ENCODE assay signal across 10 cellular contexts in the genomic region with DNA sequence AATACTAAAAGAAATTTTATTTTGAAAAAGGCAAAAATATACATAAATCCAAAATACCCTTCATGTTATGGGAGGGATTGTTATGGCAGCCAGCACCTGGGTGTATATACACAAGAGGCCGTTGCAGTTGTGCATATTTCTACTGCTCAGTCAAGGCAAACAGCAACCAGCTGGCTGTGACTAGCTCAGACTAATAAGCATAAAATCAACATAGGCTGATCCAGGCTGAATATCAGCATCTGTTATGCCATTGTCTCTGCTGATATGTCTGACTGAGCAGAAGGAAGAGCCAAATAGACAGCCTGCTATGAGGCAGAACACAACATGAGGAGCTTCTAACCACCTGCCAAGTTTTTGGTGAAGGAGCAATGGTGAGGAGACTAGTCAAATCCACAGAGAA.
DNase-seq lines count a peak whose midpoint lies in the region; ATAC-seq, FAIRE-seq and TF ChIP-seq lines count a peak whose summit lies in the region.
"Had no signal": no experiment of that assay in that cellular context is flagged by ENCODE, and none has a peak within 500 bp of the region (broad histone marks: within the 10 kb centered on the region; RNA-seq: fewer than 3 reads in every experiment).

No MANE protein-coding gene starts in this region.

- H3K27me3 Mint-ChIP-seq in H9 (ENCODE audit: low read depth), result no peaks in the 10 kb centered on the region

- ATAC-seq in pancreas (peak in 3 of 4 donors; percentile 58 to 88 (median 70)), HG02840 (IDR thresholded peaks at IDR 0.05; ENCODE audit: low FRiP score, unreplicated experiment) (no peak), GM21576 (IDR thresholded peaks at IDR 0.05; ENCODE audit: unreplicated experiment) (no peak)

- no peaks in the 10 kb centered on the region for H3K23me2 ChIP-seq in H9 (ENCODE audit: insufficient read length, low read depth, low read length, poor library complexity, severe bottlenecking)

- H3K9ac ChIP-seq in H9 (ENCODE audit: extremely low read depth, insufficient read length, low read length), result no peak overlapping the region

- H2BK120ac ChIP-seq in H9 (ENCODE audit: low read depth, low read length, poor library complexity, severe bottlenecking), result no peak overlapping the region

- no peak overlapping the region for H4K8ac ChIP-seq in H9 (replicated peaks; ENCODE audit: insufficient read length, low read depth, low read length)

- peaks cover 6 to 20% (median 13%) of the 10 kb centered on the region in 3 experiments; a peak in 6 of 7 replicates for H3K36me3 Mint-ChIP-seq in H9 (ENCODE audit: insufficient read depth in 1 of 3, low read depth in 3 of 3)

- H3K9me3 Mint-ChIP-seq in H9, result peaks cover 4 to 7% of the 10 kb centered on the region in 2 experiments

- intact Hi-C loops in pancreas (cut with DNase I), result no loop called here

- no peak overlapping the region for H3K23ac ChIP-seq in H9 (ENCODE audit: insufficient read length, low read depth, low read length)

- DNase-seq in H9 (no peak), NCI-H510A (lab: John Stamatoyannopoulos, UW) (peak; percentile 40), choroid plexus epithelial cell (ENCODE audit: low read depth) (peak; percentile 86), pancreas (no peak), GM13976 (ENCODE audit: low spot score) (no peak), AML-193 (lab: John Stamatoyannopoulos, UW) (no peak)
- DNase-seq: Peyer's patch had no signal

- H3K9me3 ChIP-seq in H9 (ENCODE audit: control insufficient read depth, low read depth, low read length) (no peaks in the 10 kb centered on the region), pancreas (no peaks in the 10 kb centered on the region)

- H2BK5ac ChIP-seq in H9 (ENCODE audit: insufficient read length, low read length), result no peak overlapping the region

- H3K18ac ChIP-seq in H9 (ENCODE audit: insufficient read length, low read depth, low read length), result no peak overlapping the region

- no peak overlapping the region for H3K14ac ChIP-seq in H9 (ENCODE audit: insufficient read depth, low read length)

- H2BK20ac ChIP-seq in H9 (ENCODE audit: low read depth, low read length, poor library complexity, severe bottlenecking), result no peak overlapping the region

- no peaks in the 10 kb centered on the region for H3K36me3 ChIP-seq in pancreas
- H3K36me3 ChIP-seq: Peyer's patch had no signal

- H4K91ac ChIP-seq in H9 (ENCODE audit: insufficient read length, low read depth, low read length), result no peak overlapping the region

- no peak for FAIRE-seq in pancreas (lab: Jason Lieb, UNC)
- FAIRE-seq: GM12891 had no signal

- H3K79me1 ChIP-seq in H9 (ENCODE audit: insufficient read depth, low read depth, low read length, poor library complexity, severe bottlenecking), result no peaks in the 10 kb centered on the region

- no peak overlapping the region for H3T11ph ChIP-seq in H9 (ENCODE audit: low read length)

- no peak overlapping the region for H3K4me3 Mint-ChIP-seq in H9

- no peak overlapping the region for H4K5ac ChIP-seq in H9 (ENCODE audit: insufficient read length, low read depth, low read length)

- H2BK15ac ChIP-seq in H9 (ENCODE audit: low read depth, low read length), result no peak overlapping the region

- peaks cover 17 to 19% of the 10 kb centered on the region in 2 experiments for H3K4me1 Mint-ChIP-seq in H9

- in situ Hi-C loops in GM13976 (cut with MboI; ENCODE audit: low sequenced_read_pairs, unreplicated experiment), result no loop called here

- H3K79me2 ChIP-seq in H9 (ENCODE audit: insufficient read depth, low read length), result no peaks in the 10 kb centered on the region

- no peak overlapping the region for H2AK5ac ChIP-seq in H9 (ENCODE audit: insufficient read length, low read length)

- TF ChIP-seq CTCF in H9 (conservative IDR thresholded peaks at IDR 0.05) (no peak), choroid plexus epithelial cell (conservative IDR thresholded peaks at IDR 0.05; ENCODE audit: low read depth, low read length) (no peak), pancreas (IDR thresholded peaks at IDR 0.05) (no peak), GM13976 (IDR thresholded peaks at IDR 0.05; ENCODE audit: borderline replicate concordance, control extremely low read depth, extremely low read depth, insufficient read depth, missing control alignments) (no peak)

- H3K27me3 ChIP-seq in H9 (ENCODE audit: insufficient read depth, low read length), result no peaks in the 10 kb centered on the region
- H3K27me3 ChIP-seq in pancreas, result no peaks in the 10 kb centered on the region
- H3K27me3 ChIP-seq: Peyer's patch had no signal

- H3K4me1 ChIP-seq in H9 (ENCODE audit: insufficient read depth, low read length) (peaks cover 4% of the 10 kb centered on the region; the same call in 1 of the 2 replicates), pancreas (no peaks in the 10 kb centered on the region)
- H3K4me1 ChIP-seq: Peyer's patch had no signal

- H4K20me1 ChIP-seq in H9 (ENCODE audit: control insufficient read depth, insufficient read depth, insufficient read length), result no peaks in the 10 kb centered on the region

- H3K4me2 ChIP-seq in H9 (ENCODE audit: insufficient read depth, insufficient read length, low read length), result no peak overlapping the region

- H3K4ac ChIP-seq in H9 (ENCODE audit: low read depth, low read length), result no peak overlapping the region

- H2AFZ ChIP-seq in H9 (ENCODE audit: low read length), result no peak overlapping the region

- H3K4me3 ChIP-seq in choroid plexus epithelial cell (ENCODE audit: low read depth, low read length), result no peak overlapping the region
- H3K4me3 ChIP-seq in pancreas, result no peak overlapping the region
- H3K4me3 ChIP-seq: Peyer's patch had no signal

- no peak overlapping the region for H2BK12ac ChIP-seq in H9 (ENCODE audit: insufficient read length, low read depth, low read length)

- H3K27ac Mint-ChIP-seq in H9, result peak overlapping the region; percentile 13 to 94 (median 83); a peak in 5 of 7 replicates

- H3K27ac ChIP-seq in H9 (ENCODE audit: insufficient read length, low read depth, low read length) (no peak overlapping the region), pancreas (no peak overlapping the region)
- H3K27ac ChIP-seq: Peyer's patch had no signal

- WGBS in H9 (ENCODE audit: extremely low coverage, insufficient read length, low lambda C conversion rate), result no CpG with 5 or more reads among the region's 1 CpG
- WGBS in pancreas, 2 donors, result 3 to 11% methylated on average over 1 of the region's 1 CpG

- no peak overlapping the region for H3K56ac ChIP-seq in H9 (ENCODE audit: insufficient read length, low read depth, low read length)

Comparison
In these comparisons a context has a peak if more than half of its experiments do, and no peak if none do; other contexts are left out.
1. DNase-seq: peak in NCI-H510A (single experiment) and choroid plexus epithelial cell (single experiment); none in H9 (single experiment), pancreas (0 of 6), GM13976 (single experiment) and AML-193 (0 of 2).
2. ATAC-seq: peak in pancreas (3 of 4); none in HG02840 (single experiment) and GM21576 (single experiment).